Comparison of ENCODE assay signal across 11 cellular contexts in genomic region chr4:99815597-99816011, GRCh38. TPM values are rescaled to one million over a fixed set of nuclear protein-coding genes. Genes with fewer than 3 reads are reported as not detected.
A peak's percentile ranks its signal among the peaks of the same experiment; 100 is the strongest.
DNase-seq lines count a peak whose midpoint lies in the region; FAIRE-seq and TF ChIP-seq lines count a peak whose summit lies in the region.
"Had no signal": no experiment of that assay in that cellular context is flagged by ENCODE, and none has a peak within 500 bp of the region (broad histone marks: within the 10 kb centered on the region; RNA-seq: fewer than 3 reads in every experiment).

No MANE protein-coding gene starts in this region.

- no peaks in the 10 kb centered on the region for H3K27me3 ChIP-seq in bronchial epithelial cell (ENCODE audit: control insufficient read depth, insufficient read depth, low read length)
- no peaks in the 10 kb centered on the region for H3K27me3 ChIP-seq in small intestine (ENCODE audit: control insufficient read depth in 2 of 2, insufficient read depth in 2 of 2, low read length in 2 of 2)

- no peak overlapping the region for H3K27ac Mint-ChIP-seq in chondrocyte (ENCODE audit: unreplicated experiment)

- peak overlapping the region in 1 of 2 donors; percentile 45 for H3K27ac ChIP-seq in small intestine (ENCODE audit: low read depth in 1 of 2, low read length in 1 of 2)

- H3K4me3 Mint-ChIP-seq in chondrocyte (ENCODE audit: unreplicated experiment), result no peak overlapping the region

- no peaks in the 10 kb centered on the region for H3K36me3 Mint-ChIP-seq in chondrocyte (ENCODE audit: low read depth)

- peaks cover 25% of the 10 kb centered on the region for H3K27me3 Mint-ChIP-seq in chondrocyte (ENCODE audit: low read depth)

- peak; percentile 100 for FAIRE-seq in bronchial epithelial cell (lab: Jason Lieb, UNC)
- no peak for FAIRE-seq in small intestine (lab: Jason Lieb, UNC)

- DNase-seq in SIG-M5 treated with dmso at 0.1 percent for 504 hours (lab: John Stamatoyannopoulos, UW; ENCODE audit: unreplicated experiment) (peak; percentile 50), SIG-M5 (lab: John Stamatoyannopoulos, UW) (no peak), NCI-H345 (lab: John Stamatoyannopoulos, UW) (peak; percentile 78), bronchial epithelial cell (ENCODE audit: low read depth) (peak; percentile 100), small intestine (peak; percentile 99), G401 (ENCODE audit: low spot score) (no peak), chondrocyte (ENCODE audit: low spot score) (no peak), NCI-H1436 (lab: John Stamatoyannopoulos, UW) (no peak)
- DNase-seq: ACHN, activated gamma-delta T cell, NCI-H2081 treated with DMSO at 0.1 percent for 48 hours had no signal

- WGBS in small intestine, 3 donors, result 8 to 59% (median 44%) methylated on average over 1 of the region's 1 CpG

- H3K4me3 ChIP-seq in bronchial epithelial cell (ENCODE audit: low read depth, low read length), result no peak overlapping the region
- H3K4me3 ChIP-seq in small intestine (ENCODE audit: low read depth in 1 of 2, low read length in 2 of 2), result no peak overlapping the region

- H3K9me3 ChIP-seq in small intestine (ENCODE audit: control insufficient read depth, low read depth), result no peaks in the 10 kb centered on the region

- in situ Hi-C loops in G401 (cut with HindIII; ENCODE audit: low sequenced_read_pairs), result no loop called here

- no peaks in the 10 kb centered on the region for H3K9me3 Mint-ChIP-seq in chondrocyte (ENCODE audit: low read depth)

- H3K36me3 ChIP-seq in bronchial epithelial cell (ENCODE audit: control insufficient read depth, insufficient read depth, low read length), result no peaks in the 10 kb centered on the region
- no peaks in the 10 kb centered on the region for H3K36me3 ChIP-seq in small intestine (ENCODE audit: control insufficient read depth in 2 of 2, insufficient read depth in 2 of 2, low read length in 2 of 2)

- H3K4me1 ChIP-seq in small intestine (ENCODE audit: control insufficient read depth in 2 of 2, insufficient read depth in 1 of 2, low read depth in 1 of 2, low read length in 1 of 2), result peaks cover 0 to 9% of the 10 kb centered on the region in 2 donors

- no peaks in the 10 kb centered on the region for H3K4me1 Mint-ChIP-seq in chondrocyte (ENCODE audit: low read depth)

- TF ChIP-seq CTCF in bronchial epithelial cell (IDR thresholded peaks at IDR 0.05; ENCODE audit: insufficient read depth, low read length, severe bottlenecking), result no peak
- no peak for TF ChIP-seq CTCF in chondrocyte (IDR thresholded peaks at IDR 0.05)

RNA-seq across cellular contexts. Expression of gene DAPP1, which starts 1.0 kb away (rescaled TPM):
- 31.3 and 58.0 TPM in 2 replicates for total RNA-seq in bronchial epithelial cell
- 1 to 10 TPM in 2 of 3 donors, not detected in 1; 1.8 to 2.4 TPM for polyA plus RNA-seq in small intestine
- not detected in 2 replicates for total RNA-seq in G401 (2014; rRNA removed; shearing (Covaris generic))
- total RNA-seq in chondrocyte, result not detected in 3 replicates

Comparison
In these comparisons a context has a peak if more than half of its experiments do, and no peak if none do; other contexts are left out.
1. DNase-seq: peak in SIG-M5 treated with dmso at 0.1 percent for 504 hours (single experiment), NCI-H345 (single experiment), bronchial epithelial cell (single experiment) and small intestine (single experiment); none in SIG-M5 (single experiment), G401 (single experiment), chondrocyte (single experiment) and NCI-H1436 (single experiment).
2. RNA of gene DAPP1, which starts 1.0 kb away (total RNA-seq): 31.3 to 58.0 TPM in bronchial epithelial cell; not detected in chondrocyte and not detected in G401; every median in the first group is over 10 times any median in the second.